12 cellular contexts compared by ENCODE assay signal in genomic region chr10:74932648-74933047, GRCh38.
DNase-seq lines count a peak whose midpoint lies in the region; ATAC-seq lines count a peak whose summit lies in the region.
"Had no signal": no experiment of that assay in that cellular context is flagged by ENCODE, and none has a peak within 500 bp of the region (broad histone marks: within the 10 kb centered on the region; RNA-seq: fewer than 3 reads in every experiment).

No MANE protein-coding gene starts in this region.

- H3K27ac Mint-ChIP-seq in activated CD4-positive, alpha-beta T cell treated with anti-CD3 and anti-CD28 coated beads, Interleukin-2, amount 10 ng/mL, durations not matched to agents 7 days and 5 days: no peak overlapping the region

- no peak overlapping the region for H3K4me3 Mint-ChIP-seq in activated CD4-positive, alpha-beta T cell treated with anti-CD3 and anti-CD28 coated beads, Interleukin-2, amount 10 ng/mL, durations not matched to agents 7 days and 5 days

- ATAC-seq in HG03432 (IDR thresholded peaks at IDR 0.05; ENCODE audit: unreplicated experiment): no peak
- no peak for ATAC-seq in HG02759 (IDR thresholded peaks at IDR 0.05; ENCODE audit: unreplicated experiment)
- ATAC-seq: SK-N-SH treated with all-trans-retinoic acid at 6 μM for 48 hours had no signal

- no peaks in the 10 kb centered on the region for H3K9me3 Mint-ChIP-seq in activated CD4-positive, alpha-beta T cell treated with anti-CD3 and anti-CD28 coated beads, Interleukin-2, amount 10 ng/mL, durations not matched to agents 7 days and 5 days

- POLR2A ChIA-PET in activated CD4-positive, alpha-beta T cell treated with anti-CD3 and anti-CD28 coated beads, Interleukin-2, amount 10 ng/mL, durations not matched to agents 7 days and 5 days (lab: Charles Lee): no interaction called here

- peaks cover under 1% of the 10 kb centered on the region for H3K4me1 Mint-ChIP-seq in activated CD4-positive, alpha-beta T cell treated with anti-CD3 and anti-CD28 coated beads, Interleukin-2, amount 10 ng/mL, durations not matched to agents 7 days and 5 days

- H3K27ac ChIP-seq in caudate nucleus (ENCODE audit: low read depth, low read length): peak overlapping the region; percentile 16
- H3K27ac ChIP-seq: upper lobe of left lung had no signal

- CTCF ChIA-PET in activated CD4-positive, alpha-beta T cell treated with anti-CD3 and anti-CD28 coated beads, Interleukin-2, amount 10 ng/mL, durations not matched to agents 7 days and 5 days (lab: Charles Lee): interaction anchor here (2.0 kb wide), 1 partner anchor 12 kb away, joined by 4 read pairs; no protein-coding TSS in a partner anchor

- H3K36me3 Mint-ChIP-seq in activated CD4-positive, alpha-beta T cell treated with anti-CD3 and anti-CD28 coated beads, Interleukin-2, amount 10 ng/mL, durations not matched to agents 7 days and 5 days (ENCODE audit: low read depth): no peaks in the 10 kb centered on the region

- H3K27me3 Mint-ChIP-seq in activated CD4-positive, alpha-beta T cell treated with anti-CD3 and anti-CD28 coated beads, Interleukin-2, amount 10 ng/mL, durations not matched to agents 7 days and 5 days: no peaks in the 10 kb centered on the region

- DNase-seq in Ammon's horn (ENCODE audit: low spot score): peak; percentile 78
- peak; percentile 73 for DNase-seq in NCI-H2029 (lab: John Stamatoyannopoulos, UW)
- DNase-seq in caudate nucleus (lab: John Stamatoyannopoulos, UW): peak in 23 of 61 donors; percentile 2 to 96 (median 21)
- DNase-seq in medulla oblongata (ENCODE audit: extremely low spot score): peak; percentile 71
- DNase-seq in activated CD4-positive, alpha-beta T cell treated with anti-CD3 and anti-CD28 coated beads, Interleukin-2, amount 10 ng/mL, durations not matched to agents 7 days and 5 days: no peak
- no peak for DNase-seq in ecto neural progenitor cell (ENCODE audit: low spot score)
- DNase-seq: activated CD4-positive, alpha-beta T cell treated with anti-CD3 and anti-CD28 coated beads, Interleukin-2, amount 50 U/mL, for 4 hours; NCI-H187 treated with DMSO at 0.1 percent for 48 hours had no signal

Comparison
In these comparisons a context has a peak if more than half of its experiments do, and no peak if none do; other contexts are left out.
1. DNase-seq: peak in Ammon's horn (single experiment), NCI-H2029 (single experiment) and medulla oblongata (single experiment); none in activated CD4-positive, alpha-beta T cell treated with anti-CD3 and anti-CD28 coated beads, Interleukin-2, amount 10 ng/mL, durations not matched to agents 7 days and 5 days (single experiment) and ecto neural progenitor cell (single experiment).